8 cellular contexts compared by ENCODE assay signal in the genomic region with DNA sequence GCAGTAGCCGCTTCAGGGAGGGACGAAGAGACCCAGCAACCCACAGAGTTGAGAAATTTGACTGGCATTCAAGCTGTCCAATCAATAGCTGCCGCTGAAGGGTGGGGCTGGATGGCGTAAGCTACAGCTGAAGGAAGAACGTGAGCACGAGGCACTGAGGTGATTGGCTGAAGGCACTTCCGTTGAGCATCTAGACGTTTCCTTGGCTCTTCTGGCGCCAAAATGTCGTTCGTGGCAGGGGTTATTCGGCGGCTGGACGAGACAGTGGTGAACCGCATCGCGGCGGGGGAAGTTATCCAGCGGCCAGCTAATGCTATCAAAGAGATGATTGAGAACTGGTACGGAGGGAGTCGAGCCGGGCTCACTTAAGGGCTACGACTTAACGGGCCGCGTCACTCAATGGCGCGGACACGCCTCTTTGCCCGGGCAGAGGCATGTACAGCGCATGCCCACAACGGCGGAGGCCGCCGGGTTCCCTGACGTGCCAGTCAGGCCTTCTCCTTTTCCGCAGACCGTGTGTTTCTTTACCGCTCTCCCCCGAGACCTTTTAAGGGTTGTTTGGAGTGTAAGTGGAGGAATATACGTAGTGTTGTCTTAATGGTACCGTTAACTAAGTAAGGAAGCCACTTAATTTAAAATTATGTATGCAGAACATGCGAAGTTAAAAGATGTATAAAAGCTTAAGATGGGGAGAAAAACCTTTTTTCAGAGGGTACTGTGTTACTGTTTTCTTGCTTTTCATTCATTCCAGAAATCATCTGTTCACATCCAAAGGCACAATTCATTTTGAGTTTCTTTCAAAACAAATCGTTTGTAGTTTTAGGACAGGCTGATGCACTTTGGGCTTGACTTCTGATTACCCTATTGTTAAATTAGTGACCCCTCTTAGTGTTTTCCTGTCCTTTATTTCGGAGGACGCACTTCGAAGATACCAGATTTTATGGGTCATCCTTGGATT. TPM values are rescaled to one million over a fixed set of nuclear protein-coding genes. Genes with fewer than 3 reads are reported as not detected.
DNase-seq lines count a peak whose midpoint lies in the region; ATAC-seq and TF ChIP-seq lines count a peak whose summit lies in the region.

Gene MLH1 (plus strand): TSS at position 193 of the 958 bp plus-strand sequence. CDS start 30 bp downstream, at position 223.

- H3K36me3 ChIP-seq in liver (ENCODE audit: control insufficient read depth in 4 of 4, insufficient read depth in 3 of 4, low read depth in 1 of 4, low read length in 3 of 4) = peaks cover 2 to 15% (median 13%) of the 10 kb centered on the region in 4 donors

- ATAC-seq in HG03280 (IDR thresholded peaks at IDR 0.05; ENCODE audit: unreplicated experiment) (peak; percentile 88), activated B cell treated with CpG ODN at 0.5 μM for 24 hours (ENCODE audit: low read depth) (peak; percentile 86)

- POLR2A ChIA-PET in activated B cell treated with CpG ODN at 0.5 μM for 24 hours (lab: Charles Lee) = interaction anchor here (0.8 to 3.5 kb wide), 21 partner anchors 19 to 1171 kb away, joined by 3 to 33 read pairs (median 7); partner anchors contain the start of genes ACAA1, OXSR1 and TRANK1

- DNase-seq in activated gamma-delta T cell treated with Interleukin-2 at 50 U/mL for 16 hours (peak; percentile 99), activated gamma-delta T cell (lab: John Stamatoyannopoulos, UW) (no peak), activated B cell treated with CpG ODN at 0.5 μM for 24 hours (peak; percentile 90), dedifferentiated amniotic fluid mesenchymal stem cell (ENCODE audit: extremely low spot score) (peak; percentile 100), OCI-M1 (lab: John Stamatoyannopoulos, UW) (no peak)
- DNase-seq in stimulated activated CD4-positive, alpha-beta T cell treated with anti-CD3 and anti-CD28 coated beads, Interleukin-4, amount 100 ng/mL, for 48 hours (ENCODE audit: low read depth in 2 of 2) = peak; percentile 91 to 95

- TF ChIP-seq RAD21 in liver (IDR thresholded peaks at IDR 0.05) = peak in 1 of 2 donors; percentile 10

- peak within 1 kb of the TSS; percentile 63 to 92 (median 89) for H3K4me3 ChIP-seq in liver (ENCODE audit: low read depth in 1 of 3, low read length in 3 of 3)

- no peaks in the 10 kb centered on the region for H3K9me3 ChIP-seq in liver (ENCODE audit: control insufficient read depth in 4 of 4, low read length in 3 of 4)

- peaks cover 29% of the 10 kb centered on the region for H3K4me1 Mint-ChIP-seq in activated B cell treated with CpG ODN at 0.5 μM for 24 hours

- no peaks in the 10 kb centered on the region for H3K27me3 ChIP-seq in liver (ENCODE audit: control insufficient read depth in 4 of 4, insufficient read depth in 4 of 4, low read length in 3 of 4)

- no peaks in the 10 kb centered on the region for H3K9me3 Mint-ChIP-seq in activated B cell treated with CpG ODN at 0.5 μM for 24 hours

- H3K36me3 Mint-ChIP-seq in activated B cell treated with CpG ODN at 0.5 μM for 24 hours (ENCODE audit: low read depth) = peaks cover 47% of the 10 kb centered on the region

- peaks cover 3 to 40% (median 24%) of the 10 kb centered on the region in 4 donors for H3K4me1 ChIP-seq in liver (ENCODE audit: control insufficient read depth in 4 of 4, insufficient read depth in 4 of 4, low read length in 3 of 4)

- under 1% methylated on average over 47 of the region's 47 CpGs for WGBS in liver

- TF ChIP-seq CTCF in activated B cell treated with CpG ODN at 0.5 μM for 24 hours (IDR thresholded peaks at IDR 0.05) (no peak), liver (IDR thresholded peaks at IDR 0.05; ENCODE audit: low read depth, low read length, missing input control) (no peak)

- CTCF ChIA-PET in activated B cell treated with CpG ODN at 0.5 μM for 24 hours (lab: Charles Lee) = interaction anchor here (0.7 to 2.8 kb wide), 4 partner anchors 23 to 154 kb away, joined by 3 to 16 read pairs (median 7); no protein-coding TSS in a partner anchor

- peak within 1 kb of the TSS; percentile 96 to 98 for H3K9ac ChIP-seq in liver (ENCODE audit: low read depth in 1 of 2, low read length in 2 of 2)

- H3K27ac Mint-ChIP-seq in activated B cell treated with CpG ODN at 0.5 μM for 24 hours = no peak within 1 kb of the TSS

- intact Hi-C loops in activated B cell treated with CpG ODN at 0.5 μM for 24 hours (cut with micrococcal nuclease) = loop anchor here (1.0 to 2.0 kb wide), 6 partner anchors 23 to 1143 kb away; partner anchors contain the start of genes ACAA1 and TRANK1

- peak within 1 kb of the TSS; percentile 96 to 98 for H3K27ac ChIP-seq in liver (ENCODE audit: low read depth in 1 of 2, low read length in 2 of 2)

- no peak within 1 kb of the TSS for H3K4me3 Mint-ChIP-seq in activated B cell treated with CpG ODN at 0.5 μM for 24 hours

- no peaks in the 10 kb centered on the region for H3K27me3 Mint-ChIP-seq in activated B cell treated with CpG ODN at 0.5 μM for 24 hours

TF ChIP-seq in liver, 16 proteins besides CTCF, POLR2A, EP300 and RAD21:
- no peak for TF ChIP-seq HNF4A (conservative IDR thresholded peaks at IDR 0.05)
- TF ChIP-seq HNF4G (IDR thresholded peaks at IDR 0.05) = no peak
- TF ChIP-seq SP1 (IDR thresholded peaks at IDR 0.05) = peak; percentile 96
- TF ChIP-seq ZBTB33 (IDR thresholded peaks at IDR 0.05) = peak; percentile 72
- TF ChIP-seq FOXA2 (IDR thresholded peaks at IDR 0.05) = no peak
- peak; percentile 68 to 93 for TF ChIP-seq GABPA (IDR thresholded peaks at IDR 0.05 in 1 of 2, conservative IDR thresholded peaks at IDR 0.05 in 1 of 2)
- TF ChIP-seq FOXA1 (IDR thresholded peaks at IDR 0.05) = no peak
- peak; percentile 66 for TF ChIP-seq TAF1 (conservative IDR thresholded peaks at IDR 0.05)
- peak in 1 of 2 donors; percentile 36 for TF ChIP-seq RXRA (IDR thresholded peaks at IDR 0.05)
- peak; percentile 44 for TF ChIP-seq NR2F2 (IDR thresholded peaks at IDR 0.05)
- TF ChIP-seq, protein P1, sequence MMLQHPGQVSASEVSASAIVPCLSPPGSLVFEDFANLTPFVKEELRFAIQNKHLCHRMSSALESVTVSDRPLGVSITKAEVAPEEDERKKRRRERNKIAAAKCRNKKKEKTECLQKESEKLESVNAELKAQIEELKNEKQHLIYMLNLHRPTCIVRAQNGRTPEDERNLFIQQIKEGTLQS (IDR thresholded peaks at IDR 0.05) = no peak
- TF ChIP-seq JUND (IDR thresholded peaks at IDR 0.05) = no peak
- TF ChIP-seq EGR1 (IDR thresholded peaks at IDR 0.05; ENCODE audit: low read depth in 2 of 2) = no peak
- TF ChIP-seq YY1 (IDR thresholded peaks at IDR 0.05) = peak; percentile 100
- TF ChIP-seq, protein P2, sequence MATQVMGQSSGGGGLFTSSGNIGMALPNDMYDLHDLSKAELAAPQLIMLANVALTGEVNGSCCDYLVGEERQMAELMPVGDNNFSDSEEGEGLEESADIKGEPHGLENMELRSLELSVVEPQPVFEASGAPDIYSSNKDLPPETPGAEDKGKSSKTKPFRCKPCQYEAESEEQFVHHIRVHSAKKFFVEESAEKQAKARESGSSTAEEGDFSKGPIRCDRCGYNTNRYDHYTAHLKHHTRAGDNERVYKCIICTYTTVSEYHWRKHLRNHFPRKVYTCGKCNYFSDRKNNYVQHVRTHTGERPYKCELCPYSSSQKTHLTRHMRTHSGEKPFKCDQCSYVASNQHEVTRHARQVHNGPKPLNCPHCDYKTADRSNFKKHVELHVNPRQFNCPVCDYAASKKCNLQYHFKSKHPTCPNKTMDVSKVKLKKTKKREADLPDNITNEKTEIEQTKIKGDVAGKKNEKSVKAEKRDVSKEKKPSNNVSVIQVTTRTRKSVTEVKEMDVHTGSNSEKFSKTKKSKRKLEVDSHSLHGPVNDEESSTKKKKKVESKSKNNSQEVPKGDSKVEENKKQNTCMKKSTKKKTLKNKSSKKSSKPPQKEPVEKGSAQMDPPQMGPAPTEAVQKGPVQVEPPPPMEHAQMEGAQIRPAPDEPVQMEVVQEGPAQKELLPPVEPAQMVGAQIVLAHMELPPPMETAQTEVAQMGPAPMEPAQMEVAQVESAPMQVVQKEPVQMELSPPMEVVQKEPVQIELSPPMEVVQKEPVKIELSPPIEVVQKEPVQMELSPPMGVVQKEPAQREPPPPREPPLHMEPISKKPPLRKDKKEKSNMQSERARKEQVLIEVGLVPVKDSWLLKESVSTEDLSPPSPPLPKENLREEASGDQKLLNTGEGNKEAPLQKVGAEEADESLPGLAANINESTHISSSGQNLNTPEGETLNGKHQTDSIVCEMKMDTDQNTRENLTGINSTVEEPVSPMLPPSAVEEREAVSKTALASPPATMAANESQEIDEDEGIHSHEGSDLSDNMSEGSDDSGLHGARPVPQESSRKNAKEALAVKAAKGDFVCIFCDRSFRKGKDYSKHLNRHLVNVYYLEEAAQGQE (IDR thresholded peaks at IDR 0.05) = peak; percentile 79
- TF ChIP-seq MAX (IDR thresholded peaks at IDR 0.05) = peak; percentile 97

RNA-seq across cellular contexts. Expression of gene MLH1, which starts in this region (rescaled TPM):
- 45.8 and 46.2 TPM in 2 replicates for total RNA-seq in activated B cell treated with CpG ODN at 0.5 μM for 24 hours
- 10 to 100 TPM; 31.7 to 34.2 TPM for total RNA-seq in liver
- polyA plus RNA-seq in liver = 10 to 100 TPM in 1 of 2 donors, 1 to 10 TPM in 1; 9.4 to 13.3 TPM

Comparison
In these comparisons a context has a peak if more than half of its experiments do, and no peak if none do; other contexts are left out.
1. DNase-seq: peak in activated gamma-delta T cell treated with Interleukin-2 at 50 U/mL for 16 hours (single experiment), activated B cell treated with CpG ODN at 0.5 μM for 24 hours (single experiment), dedifferentiated amniotic fluid mesenchymal stem cell (single experiment) and stimulated activated CD4-positive, alpha-beta T cell treated with anti-CD3 and anti-CD28 coated beads, Interleukin-4, amount 100 ng/mL, for 48 hours (2 of 2); none in activated gamma-delta T cell (single experiment) and OCI-M1 (single experiment).